17 cellular contexts compared by ENCODE assay signal in the genomic region with DNA sequence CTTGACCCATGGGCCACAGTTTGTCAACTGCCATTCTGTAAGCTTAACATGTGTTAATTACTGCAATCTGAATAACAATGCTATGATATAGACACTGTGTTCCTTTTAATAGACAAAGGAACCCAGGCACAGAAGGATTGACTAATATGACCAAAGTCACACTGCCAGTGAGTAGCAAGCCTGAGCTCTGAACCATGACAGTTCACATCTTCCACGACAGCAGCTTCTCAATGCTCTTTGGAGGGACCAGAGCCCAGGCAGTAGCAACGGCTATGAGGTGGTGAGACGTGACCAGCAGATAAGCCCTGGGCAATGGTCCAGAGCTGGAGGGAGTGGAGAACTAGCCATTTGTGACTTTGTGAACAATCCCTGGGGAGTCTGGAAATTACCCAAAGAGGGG. TPM values are rescaled to one million over a fixed set of nuclear protein-coding genes. Genes with fewer than 3 reads are reported as not detected.
DNase-seq lines count a peak whose midpoint lies in the region; ATAC-seq, FAIRE-seq and TF ChIP-seq lines count a peak whose summit lies in the region.
"Had no signal": no experiment of that assay in that cellular context is flagged by ENCODE, and none has a peak within 500 bp of the region (broad histone marks: within the 10 kb centered on the region; RNA-seq: fewer than 3 reads in every experiment).

No MANE protein-coding gene starts in this region.

- peak; percentile 25 for DNase-seq in amniotic epithelial cell (ENCODE audit: low read depth)
- peak; percentile 63 for DNase-seq in left ventricle myocardium superior
- DNase-seq in stomach = peak; percentile 79
- DNase-seq in SIG-M5 (lab: John Stamatoyannopoulos, UW) = no peak
- no peak for DNase-seq in activated naive CD8-positive, alpha-beta T cell treated with anti-CD3 and anti-CD28 coated beads for 36 hours
- no peak for DNase-seq in cerebellar nuclear complex (lab: John Stamatoyannopoulos, UW)
- no peak for DNase-seq in GM12892 (ENCODE audit: insufficient read length)
- DNase-seq: activated CD4-positive, alpha-beta T cell treated with anti-CD3 and anti-CD28 coated beads, Interleukin-2, amount 50 U/mL, for 1 hour; activated T-cell treated with anti-CD3 and anti-CD28 coated beads, Interleukin-2, amount 50 U/mL, for 72 hours; CD4-positive, alpha-beta T cell; EL; NCI-H2081; NCI-H774 had no signal

- TF ChIP-seq CTCF in stomach (IDR thresholded peaks at IDR 0.05) = no peak

- no peak overlapping the region for H3K4me3 Mint-ChIP-seq in activated naive CD8-positive, alpha-beta T cell treated with anti-CD3 and anti-CD28 coated beads for 36 hours
- H3K4me3 Mint-ChIP-seq: activated T-cell treated with anti-CD3 and anti-CD28 coated beads, Interleukin-2, amount 50 U/mL, for 72 hours; CD4-positive, alpha-beta T cell had no signal

- TF ChIP-seq EP300 in Ishikawa (IDR thresholded peaks at IDR 0.05; ENCODE audit: borderline replicate concordance) (no peak), stomach (IDR thresholded peaks at IDR 0.05) (no peak)

- H3K27ac ChIP-seq in stomach = no peak overlapping the region

- H3K4me1 ChIP-seq in stomach = peaks cover 15 to 54% (median 35%) of the 10 kb centered on the region in 4 donors

- no peaks in the 10 kb centered on the region for H3K27me3 Mint-ChIP-seq in activated naive CD8-positive, alpha-beta T cell treated with anti-CD3 and anti-CD28 coated beads for 36 hours

- no peak for FAIRE-seq in GM12892 (lab: Jason Lieb, UNC)
- FAIRE-seq: islet of Langerhans had no signal

- no peaks in the 10 kb centered on the region for H3K36me3 Mint-ChIP-seq in activated naive CD8-positive, alpha-beta T cell treated with anti-CD3 and anti-CD28 coated beads for 36 hours

- H3K9me3 ChIP-seq in stomach = no peaks in the 10 kb centered on the region

- TF ChIP-seq POLR2A in stomach (IDR thresholded peaks at IDR 0.05) = no peak
- TF ChIP-seq POLR2A in GM12892 (IDR thresholded peaks at IDR 0.05; ENCODE audit: low read depth, low read length) = no peak

- H3K9me3 Mint-ChIP-seq in activated naive CD8-positive, alpha-beta T cell treated with anti-CD3 and anti-CD28 coated beads for 36 hours = no peaks in the 10 kb centered on the region
- H3K9me3 Mint-ChIP-seq: activated T-cell treated with anti-CD3 and anti-CD28 coated beads, Interleukin-2, amount 50 U/mL, for 72 hours; CD4-positive, alpha-beta T cell had no signal

- no peak for TF ChIP-seq RAD21 in Ishikawa (IDR thresholded peaks at IDR 0.05; ENCODE audit: low read depth)

- WGBS in stomach, 5 donors = 21 to 47% (median 30%) methylated on average over 3 of the region's 3 CpGs

- no peak overlapping the region for H3K4me3 ChIP-seq in stomach

- intact Hi-C loops in left ventricle myocardium superior (cut with micrococcal nuclease) = no loop called here
- intact Hi-C loops in stomach (cut with DNase I; ENCODE audit: low total_unique reads) = no loop called here

- no peaks in the 10 kb centered on the region for H3K36me3 ChIP-seq in stomach

- H3K27me3 ChIP-seq in stomach = no peaks in the 10 kb centered on the region

- no peak overlapping the region for H3K27ac Mint-ChIP-seq in activated naive CD8-positive, alpha-beta T cell treated with anti-CD3 and anti-CD28 coated beads for 36 hours
- H3K27ac Mint-ChIP-seq: activated T-cell treated with anti-CD3 and anti-CD28 coated beads, Interleukin-2, amount 50 U/mL, for 72 hours; CD4-positive, alpha-beta T cell; progenitor cell of endocrine pancreas had no signal

- H3K4me1 Mint-ChIP-seq in activated naive CD8-positive, alpha-beta T cell treated with anti-CD3 and anti-CD28 coated beads for 36 hours = no peaks in the 10 kb centered on the region

- peak; percentile 72 for ATAC-seq in left ventricle myocardium superior
- ATAC-seq: activated T-cell treated with anti-CD3 and anti-CD28 coated beads, Interleukin-2, amount 50 U/mL, for 72 hours had no signal

TF ChIP-seq in Ishikawa, 13 proteins besides CTCF, POLR2A, EP300 and RAD21:
- TF ChIP-seq CEBPB (IDR thresholded peaks at IDR 0.05) (no peak), NFIC (IDR thresholded peaks at IDR 0.05) (peak; percentile 75)
- TF ChIP-seq, protein P1, sequence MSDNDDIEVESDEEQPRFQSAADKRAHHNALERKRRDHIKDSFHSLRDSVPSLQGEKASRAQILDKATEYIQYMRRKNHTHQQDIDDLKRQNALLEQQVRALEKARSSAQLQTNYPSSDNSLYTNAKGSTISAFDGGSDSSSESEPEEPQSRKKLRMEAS (IDR thresholded peaks at IDR 0.05) = no peak

RNA-seq across cellular contexts. Expression of gene CA12, which starts 19.4 kb away (rescaled TPM):
- total RNA-seq in left ventricle myocardium superior (0.74 TPM), stomach (10 to 100 TPM in 3 of 5 donors, 1 to 10 TPM in 2; 1.8 to 58.8 (median 12.5) TPM)
- polyA plus RNA-seq in stomach = 10 to 100 TPM in 1 of 3 donors, 1 to 10 TPM in 1, under 1 TPM in 1; 0.46 to 22.8 (median 2.9) TPM
- under 1 TPM in 1 of 2 experiments, not detected in 1; 0.39 TPM for total RNA-seq in activated naive CD8-positive, alpha-beta T cell treated with anti-CD3 and anti-CD28 coated beads for 36 hours
- not detected for polyA plus RNA-seq in GM12892 (2012; ENCODE audit: missing spikeins)
- total RNA-seq: CD4-positive, alpha-beta T cell; T-helper 2 cell treated with Interferon-gamma antibody and Interleukin-4, amounts not matched to agents 100 ng/mL and 5 ng/mL, for 36 hours had no signal

Comparison
In these comparisons a context has a peak if more than half of its experiments do, and no peak if none do; other contexts are left out.
1. DNase-seq: peak in amniotic epithelial cell (single experiment), left ventricle myocardium superior (single experiment) and stomach (single experiment); none in SIG-M5 (single experiment), activated naive CD8-positive, alpha-beta T cell treated with anti-CD3 and anti-CD28 coated beads for 36 hours (single experiment), cerebellar nuclear complex (0 of 2) and GM12892 (single experiment).